ENCODE assay signal across 2 cellular contexts in the genomic region with DNA sequence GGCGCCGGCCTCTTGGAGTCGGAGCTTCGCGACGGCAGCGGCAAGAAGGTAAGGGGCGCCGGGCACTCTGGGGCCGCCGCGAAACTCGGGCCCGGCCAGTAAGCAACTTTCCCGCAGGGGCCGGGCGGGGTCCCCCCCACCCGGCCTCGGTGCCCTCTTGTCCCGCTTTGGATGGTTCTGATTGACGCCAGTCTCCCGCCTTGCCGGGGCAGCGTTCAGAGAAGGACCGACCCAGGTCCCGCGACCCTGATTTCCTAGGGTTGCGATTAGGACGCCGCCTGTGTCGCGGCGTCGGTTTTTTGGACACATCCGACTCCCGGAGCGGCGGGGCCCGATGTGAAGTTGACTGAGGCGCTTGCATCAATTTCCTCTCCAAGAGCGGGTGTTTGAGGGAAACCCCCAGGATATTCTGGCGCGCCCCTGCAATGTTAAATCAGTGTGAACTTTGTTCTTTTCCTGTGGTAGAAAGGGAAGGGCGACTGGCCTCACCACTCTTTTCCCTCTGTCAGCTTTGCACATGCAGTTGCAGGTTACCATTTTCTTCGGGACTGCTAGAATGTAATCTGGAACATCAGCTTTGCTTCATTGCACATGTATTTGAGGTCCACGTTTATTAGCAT.
A peak's percentile ranks its signal among the peaks of the same experiment; 100 is the strongest.
TF ChIP-seq lines count a peak whose summit lies in the region.

No MANE protein-coding gene starts in this region.

TF ChIP-seq in GM23338, 12 proteins besides CTCF, POLR2A, EP300 and RAD21 (continued from another document):
- TF ChIP-seq EZH2phosphoT487 (IDR thresholded peaks at IDR 0.05; ENCODE audit: unreplicated experiment) = peak; percentile 43

TF ChIP-seq in GM12878, 131 proteins besides CTCF, POLR2A, EP300 and RAD21 (continued from another document):
- TF ChIP-seq JUNB (IDR thresholded peaks at IDR 0.05) = no peak
- TF ChIP-seq, protein P1, sequence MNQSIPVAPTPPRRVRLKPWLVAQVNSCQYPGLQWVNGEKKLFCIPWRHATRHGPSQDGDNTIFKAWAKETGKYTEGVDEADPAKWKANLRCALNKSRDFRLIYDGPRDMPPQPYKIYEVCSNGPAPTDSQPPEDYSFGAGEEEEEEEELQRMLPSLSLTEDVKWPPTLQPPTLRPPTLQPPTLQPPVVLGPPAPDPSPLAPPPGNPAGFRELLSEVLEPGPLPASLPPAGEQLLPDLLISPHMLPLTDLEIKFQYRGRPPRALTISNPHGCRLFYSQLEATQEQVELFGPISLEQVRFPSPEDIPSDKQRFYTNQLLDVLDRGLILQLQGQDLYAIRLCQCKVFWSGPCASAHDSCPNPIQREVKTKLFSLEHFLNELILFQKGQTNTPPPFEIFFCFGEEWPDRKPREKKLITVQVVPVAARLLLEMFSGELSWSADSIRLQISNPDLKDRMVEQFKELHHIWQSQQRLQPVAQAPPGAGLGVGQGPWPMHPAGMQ (IDR thresholded peaks at IDR 0.05; ENCODE audit: borderline replicate concordance) = no peak
- TF ChIP-seq, protein P2, sequence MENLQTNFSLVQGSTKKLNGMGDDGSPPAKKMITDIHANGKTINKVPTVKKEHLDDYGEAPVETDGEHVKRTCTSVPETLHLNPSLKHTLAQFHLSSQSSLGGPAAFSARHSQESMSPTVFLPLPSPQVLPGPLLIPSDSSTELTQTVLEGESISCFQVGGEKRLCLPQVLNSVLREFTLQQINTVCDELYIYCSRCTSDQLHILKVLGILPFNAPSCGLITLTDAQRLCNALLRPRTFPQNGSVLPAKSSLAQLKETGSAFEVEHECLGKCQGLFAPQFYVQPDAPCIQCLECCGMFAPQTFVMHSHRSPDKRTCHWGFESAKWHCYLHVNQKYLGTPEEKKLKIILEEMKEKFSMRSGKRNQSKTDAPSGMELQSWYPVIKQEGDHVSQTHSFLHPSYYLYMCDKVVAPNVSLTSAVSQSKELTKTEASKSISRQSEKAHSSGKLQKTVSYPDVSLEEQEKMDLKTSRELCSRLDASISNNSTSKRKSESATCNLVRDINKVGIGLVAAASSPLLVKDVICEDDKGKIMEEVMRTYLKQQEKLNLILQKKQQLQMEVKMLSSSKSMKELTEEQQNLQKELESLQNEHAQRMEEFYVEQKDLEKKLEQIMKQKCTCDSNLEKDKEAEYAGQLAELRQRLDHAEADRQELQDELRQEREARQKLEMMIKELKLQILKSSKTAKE (IDR thresholded peaks at IDR 0.05; ENCODE audit: low read depth, poor library complexity, severe bottlenecking) = peak; percentile 14
- 0 out of 2 replicates have a peak, but pooled peaks have one; percentile 17 for TF ChIP-seq RUNX3 (IDR thresholded peaks at IDR 0.05; ENCODE audit: low read length)
- peak; percentile 45; the same call in 1 of the 2 replicates for TF ChIP-seq TAF1 (IDR thresholded peaks at IDR 0.05; ENCODE audit: borderline replicate concordance, low read depth, low read length)
- TF ChIP-seq SIN3A (IDR thresholded peaks at IDR 0.05; ENCODE audit: low read depth, low read length) = no peak
- peak; percentile 37; the same call in 1 of the 2 replicates for TF ChIP-seq PKNOX1 (IDR thresholded peaks at IDR 0.05)
- no peak for TF ChIP-seq HDAC6 (IDR thresholded peaks at IDR 0.05; ENCODE audit: unreplicated experiment)
- 0 out of 2 replicates have a peak, but pooled peaks have one; percentile 14 for TF ChIP-seq MXI1 (IDR thresholded peaks at IDR 0.05; ENCODE audit: low read depth, low read length)
- TF ChIP-seq CREM (IDR thresholded peaks at IDR 0.05; ENCODE audit: low read depth) = 0 out of 2 replicates have a peak, but pooled peaks have one; percentile 6
- TF ChIP-seq MLLT1 (IDR thresholded peaks at IDR 0.05) = 0 out of 2 replicates have a peak, but pooled peaks have one; percentile 19
- TF ChIP-seq HDAC2 (IDR thresholded peaks at IDR 0.05) = no peak
- TF ChIP-seq IKZF2 (IDR thresholded peaks at IDR 0.05) = peak; percentile 32 to 33; a peak in 2 of 4 replicates
- TF ChIP-seq CBX5 (IDR thresholded peaks at IDR 0.05; ENCODE audit: low read depth) = peak; percentile 39; the same call in 1 of the 2 replicates
- TF ChIP-seq POLR2AphosphoS5 (IDR thresholded peaks at IDR 0.05; ENCODE audit: low read length) = 0 out of 2 replicates have a peak, but pooled peaks have one; percentile 37
- TF ChIP-seq, protein P3, sequence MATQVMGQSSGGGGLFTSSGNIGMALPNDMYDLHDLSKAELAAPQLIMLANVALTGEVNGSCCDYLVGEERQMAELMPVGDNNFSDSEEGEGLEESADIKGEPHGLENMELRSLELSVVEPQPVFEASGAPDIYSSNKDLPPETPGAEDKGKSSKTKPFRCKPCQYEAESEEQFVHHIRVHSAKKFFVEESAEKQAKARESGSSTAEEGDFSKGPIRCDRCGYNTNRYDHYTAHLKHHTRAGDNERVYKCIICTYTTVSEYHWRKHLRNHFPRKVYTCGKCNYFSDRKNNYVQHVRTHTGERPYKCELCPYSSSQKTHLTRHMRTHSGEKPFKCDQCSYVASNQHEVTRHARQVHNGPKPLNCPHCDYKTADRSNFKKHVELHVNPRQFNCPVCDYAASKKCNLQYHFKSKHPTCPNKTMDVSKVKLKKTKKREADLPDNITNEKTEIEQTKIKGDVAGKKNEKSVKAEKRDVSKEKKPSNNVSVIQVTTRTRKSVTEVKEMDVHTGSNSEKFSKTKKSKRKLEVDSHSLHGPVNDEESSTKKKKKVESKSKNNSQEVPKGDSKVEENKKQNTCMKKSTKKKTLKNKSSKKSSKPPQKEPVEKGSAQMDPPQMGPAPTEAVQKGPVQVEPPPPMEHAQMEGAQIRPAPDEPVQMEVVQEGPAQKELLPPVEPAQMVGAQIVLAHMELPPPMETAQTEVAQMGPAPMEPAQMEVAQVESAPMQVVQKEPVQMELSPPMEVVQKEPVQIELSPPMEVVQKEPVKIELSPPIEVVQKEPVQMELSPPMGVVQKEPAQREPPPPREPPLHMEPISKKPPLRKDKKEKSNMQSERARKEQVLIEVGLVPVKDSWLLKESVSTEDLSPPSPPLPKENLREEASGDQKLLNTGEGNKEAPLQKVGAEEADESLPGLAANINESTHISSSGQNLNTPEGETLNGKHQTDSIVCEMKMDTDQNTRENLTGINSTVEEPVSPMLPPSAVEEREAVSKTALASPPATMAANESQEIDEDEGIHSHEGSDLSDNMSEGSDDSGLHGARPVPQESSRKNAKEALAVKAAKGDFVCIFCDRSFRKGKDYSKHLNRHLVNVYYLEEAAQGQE (IDR thresholded peaks at IDR 0.05; ENCODE audit: low read depth, low read length) = no peak
- TF ChIP-seq SRF (IDR thresholded peaks at IDR 0.05; ENCODE audit: low read depth in 2 of 2, low read length in 2 of 2) = peak in 1 of 2 experiments; percentile 45; a peak in 1 of 4 replicates
- no peak for TF ChIP-seq BCL3 (IDR thresholded peaks at IDR 0.05; ENCODE audit: borderline replicate concordance, insufficient read depth, low read depth, low read length, poor library complexity, severe bottlenecking)
- TF ChIP-seq CEBPB (IDR thresholded peaks at IDR 0.05; ENCODE audit: borderline replicate concordance in 1 of 2, low read depth in 2 of 2, low read length in 2 of 2) = no peak
- TF ChIP-seq TBL1XR1 (IDR thresholded peaks at IDR 0.05; ENCODE audit: low read depth, low read length) = no peak
- TF ChIP-seq RELB (IDR thresholded peaks at IDR 0.05; ENCODE audit: low read depth) = 0 out of 2 replicates have a peak, but pooled peaks have one; percentile 45
- TF ChIP-seq BACH1 (IDR thresholded peaks at IDR 0.05; ENCODE audit: borderline replicate concordance) = no peak
- TF ChIP-seq BHLHE40 (IDR thresholded peaks at IDR 0.05; ENCODE audit: borderline replicate concordance in 1 of 2, low read depth in 2 of 2, low read length in 1 of 2) = 0 out of 4 replicates have a peak, but pooled peaks of 1 of the 2 experiments have one; percentile 9
- no peak for TF ChIP-seq NFXL1 (IDR thresholded peaks at IDR 0.05; ENCODE audit: borderline replicate concordance)
- peak in 1 of 2 experiments; percentile 23; a peak in 1 of 4 replicates for TF ChIP-seq ETV6 (conservative IDR thresholded peaks at IDR 0.05 in 1 of 2, IDR thresholded peaks at IDR 0.05 in 1 of 2; ENCODE audit: borderline replicate concordance in 1 of 2, low read depth in 1 of 2)
